ENCODE assay signal across 18 cellular contexts in genomic region chr17:75673487-75673886, GRCh38. TPM values are rescaled to one million over a fixed set of nuclear protein-coding genes. Genes with fewer than 3 reads are reported as not detected.
DNase-seq lines count a peak whose midpoint lies in the region; ATAC-seq and TF ChIP-seq lines count a peak whose summit lies in the region.
"Had no signal": no experiment of that assay in that cellular context is flagged by ENCODE, and none has a peak within 500 bp of the region (broad histone marks: within the 10 kb centered on the region; RNA-seq: fewer than 3 reads in every experiment).

No MANE protein-coding gene starts in this region.

- POLR2A ChIA-PET in PC-3 (lab: Charles Lee; ENCODE audit: unreplicated experiment) = no interaction called here
- POLR2A ChIA-PET in CD8-positive, alpha-beta T cell (lab: Charles Lee) = no interaction called here

- H3K36me3 ChIP-seq in PC-3 (ENCODE audit: low read depth, low read length) = peaks cover 70% of the 10 kb centered on the region
- peaks cover 36% of the 10 kb centered on the region for H3K36me3 ChIP-seq in CD8-positive, alpha-beta T cell (ENCODE audit: insufficient read depth, low read length)

- H3K36me3 Mint-ChIP-seq in activated CD8-positive, alpha-beta memory T cell treated with anti-CD3 and anti-CD28 coated beads, Interleukin-2, amount 10 ng/mL, durations not matched to agents 7 days and 5 days = peaks cover 32% of the 10 kb centered on the region
- peaks cover 19% of the 10 kb centered on the region for H3K36me3 Mint-ChIP-seq in endothelial cell (ENCODE audit: low read depth, unreplicated experiment)
- H3K36me3 Mint-ChIP-seq in type B pancreatic cell = peaks cover 7% of the 10 kb centered on the region
- peaks cover 70% of the 10 kb centered on the region for H3K36me3 Mint-ChIP-seq in CD8-positive, alpha-beta T cell

- peak overlapping the region; percentile 11 for H3K27ac Mint-ChIP-seq in activated CD8-positive, alpha-beta memory T cell treated with anti-CD3 and anti-CD28 coated beads, Interleukin-2, amount 10 ng/mL, durations not matched to agents 7 days and 5 days
- no peak overlapping the region for H3K27ac Mint-ChIP-seq in endothelial cell (ENCODE audit: unreplicated experiment)
- H3K27ac Mint-ChIP-seq in type B pancreatic cell = peak overlapping the region; percentile 46
- H3K27ac Mint-ChIP-seq in CD8-positive, alpha-beta T cell = no peak overlapping the region

- peaks cover 9% of the 10 kb centered on the region; the same call in 1 of the 2 replicates for H4K20me1 ChIP-seq in PC-3 (ENCODE audit: low read length)

- H3K9me3 Mint-ChIP-seq in activated CD8-positive, alpha-beta memory T cell treated with anti-CD3 and anti-CD28 coated beads, Interleukin-2, amount 10 ng/mL, durations not matched to agents 7 days and 5 days (ENCODE audit: low read depth) = no peaks in the 10 kb centered on the region
- no peaks in the 10 kb centered on the region for H3K9me3 Mint-ChIP-seq in endothelial cell (ENCODE audit: unreplicated experiment)
- no peaks in the 10 kb centered on the region for H3K9me3 Mint-ChIP-seq in type B pancreatic cell
- H3K9me3 Mint-ChIP-seq in CD8-positive, alpha-beta T cell = no peaks in the 10 kb centered on the region

- H3K27me3 Mint-ChIP-seq in activated CD8-positive, alpha-beta memory T cell treated with anti-CD3 and anti-CD28 coated beads, Interleukin-2, amount 10 ng/mL, durations not matched to agents 7 days and 5 days = no peaks in the 10 kb centered on the region
- H3K27me3 Mint-ChIP-seq in endothelial cell (ENCODE audit: unreplicated experiment) = no peaks in the 10 kb centered on the region
- H3K27me3 Mint-ChIP-seq in type B pancreatic cell = no peaks in the 10 kb centered on the region
- no peaks in the 10 kb centered on the region for H3K27me3 Mint-ChIP-seq in CD8-positive, alpha-beta T cell (ENCODE audit: low read depth)

- peaks cover 77% of the 10 kb centered on the region for H3K79me2 ChIP-seq in PC-3 (ENCODE audit: low read length)

- H2AFZ ChIP-seq in PC-3 (ENCODE audit: low read length) = no peak overlapping the region

- no peak overlapping the region for H3K4me3 Mint-ChIP-seq in activated CD8-positive, alpha-beta memory T cell treated with anti-CD3 and anti-CD28 coated beads, Interleukin-2, amount 10 ng/mL, durations not matched to agents 7 days and 5 days
- H3K4me3 Mint-ChIP-seq in endothelial cell (ENCODE audit: unreplicated experiment) = peak overlapping the region; percentile 47
- no peak overlapping the region for H3K4me3 Mint-ChIP-seq in type B pancreatic cell
- no peak overlapping the region for H3K4me3 Mint-ChIP-seq in CD8-positive, alpha-beta T cell

- BruUV-seq in PC-3 (replicated peaks; lab: Mats Ljungman, UMichigan) = no TSS peak

- peaks cover 8% of the 10 kb centered on the region for H3K4me1 ChIP-seq in PC-3 (ENCODE audit: insufficient read depth, low read length)
- H3K4me1 ChIP-seq in CD8-positive, alpha-beta T cell (ENCODE audit: insufficient read depth, low read length) = peaks cover 2% of the 10 kb centered on the region

- no peaks in the 10 kb centered on the region for H3K9me3 ChIP-seq in PC-3 (ENCODE audit: low read length)
- no peaks in the 10 kb centered on the region for H3K9me3 ChIP-seq in CD8-positive, alpha-beta T cell (ENCODE audit: low read length)
- H3K9me3 ChIP-seq: MG63, Peyer's patch had no signal

- peaks cover 18% of the 10 kb centered on the region for H3F3A ChIP-seq in PC-3 (ENCODE audit: low read length, unreplicated experiment)

- CTCF ChIA-PET in activated CD8-positive, alpha-beta memory T cell treated with anti-CD3 and anti-CD28 coated beads, Interleukin-2, amount 10 ng/mL, durations not matched to agents 7 days and 5 days (lab: Charles Lee) = interaction anchor here (0.8 to 26.3 kb wide), 6 partner anchors 15 to 75 kb away, joined by 3 to 428 read pairs (median 3); partner anchors contain the start of gene SMIM5
- CTCF ChIA-PET in PC-3 (lab: Charles Lee) = interaction anchor here (0.6 to 1.2 kb wide), 2 partner anchors 19 to 75 kb away, joined by 3 read pairs; no protein-coding TSS in a partner anchor
- CTCF ChIA-PET in CD8-positive, alpha-beta T cell (lab: Charles Lee) = interaction anchor here (2.0 to 8.1 kb wide), 4 partner anchors 13 to 76 kb away, joined by 8 to 145 read pairs (median 11); partner anchors contain the start of gene SMIM5

- DNase-seq in activated CD8-positive, alpha-beta memory T cell treated with anti-CD3 and anti-CD28 coated beads, Interleukin-2, amount 10 ng/mL, durations not matched to agents 7 days and 5 days = no peak
- DNase-seq in activated CD8-positive, alpha-beta memory T cell treated with anti-CD3 and anti-CD28 coated beads for 24 hours = no peak
- no peak for DNase-seq in PC-3
- DNase-seq in endothelial cell (ENCODE audit: low spot score) = no peak
- no peak for DNase-seq in type B pancreatic cell (ENCODE audit: extremely low spot score, unreplicated experiment)
- DNase-seq in CD8-positive, alpha-beta T cell = no peak
- DNase-seq in GDM1 (lab: John Stamatoyannopoulos, UW) = no peak
- DNase-seq: 8988T, C1 segment of cervical spinal cord, GOT3, MG63, NCI-H1092, NCI-H146, NCI-H2081, NCI-H748 treated with DMSO at 0.1 percent for 48 hours, Peyer's patch, SHP77 treated with DMSO at 0.1 percent for 48 hours had no signal

- H3K27ac ChIP-seq in PC-3 (ENCODE audit: low read length) = no peak overlapping the region
- no peak overlapping the region for H3K27ac ChIP-seq in CD8-positive, alpha-beta T cell (ENCODE audit: low read depth, low read length)
- H3K27ac ChIP-seq: Peyer's patch had no signal

- H3K4me3 ChIP-seq in PC-3 (ENCODE audit: low read length) = no peak overlapping the region
- no peak overlapping the region for H3K4me3 ChIP-seq in CD8-positive, alpha-beta T cell (ENCODE audit: low read depth, low read length)
- H3K4me3 ChIP-seq: MG63, Peyer's patch had no signal

- no peak overlapping the region for H3K4me2 ChIP-seq in PC-3 (ENCODE audit: low read length)

- no peak overlapping the region for H3K9ac ChIP-seq in PC-3 (ENCODE audit: low read length)

- H3K27me3 ChIP-seq in PC-3 (ENCODE audit: low read length) = no peaks in the 10 kb centered on the region
- no peaks in the 10 kb centered on the region for H3K27me3 ChIP-seq in CD8-positive, alpha-beta T cell (ENCODE audit: insufficient read depth, low read length)
- H3K27me3 ChIP-seq: MG63, Peyer's patch had no signal

- TF ChIP-seq CTCF in PC-3 (conservative IDR thresholded peaks at IDR 0.05; ENCODE audit: low read depth, low read length) (no peak), endothelial cell (IDR thresholded peaks at IDR 0.05; ENCODE audit: unreplicated experiment) (no peak), type B pancreatic cell (conservative IDR thresholded peaks at IDR 0.05) (no peak)
- TF ChIP-seq CTCF in CD8-positive, alpha-beta T cell (IDR thresholded peaks at IDR 0.05) = no peak

- intact Hi-C loops in PC-3 (cut with micrococcal nuclease) = no loop called here
- intact Hi-C loops in CD8-positive, alpha-beta T cell (cut with DNase I, micrococcal nuclease) = no loop called here

- ATAC-seq in activated CD8-positive, alpha-beta memory T cell treated with anti-CD3 and anti-CD28 coated beads, Interleukin-2, amount 10 ng/mL, durations not matched to agents 7 days and 5 days = no peak
- ATAC-seq in PC-3 (peak; percentile 31; the same call in 1 of the 2 replicates), HG03571 (IDR thresholded peaks at IDR 0.05; ENCODE audit: unreplicated experiment) (no peak)
- ATAC-seq in CD8-positive, alpha-beta T cell = no peak

- H3K4me1 Mint-ChIP-seq in activated CD8-positive, alpha-beta memory T cell treated with anti-CD3 and anti-CD28 coated beads, Interleukin-2, amount 10 ng/mL, durations not matched to agents 7 days and 5 days = peaks cover 25% of the 10 kb centered on the region
- H3K4me1 Mint-ChIP-seq in endothelial cell (ENCODE audit: unreplicated experiment) (peaks cover 3% of the 10 kb centered on the region), type B pancreatic cell (ENCODE audit: unreplicated experiment) (peaks cover 2% of the 10 kb centered on the region)
- peaks cover 18% of the 10 kb centered on the region for H3K4me1 Mint-ChIP-seq in CD8-positive, alpha-beta T cell (ENCODE audit: low read depth)

- no peaks in the 10 kb centered on the region for H3K9me2 ChIP-seq in PC-3 (replicated peaks; ENCODE audit: low read length)

RNA-seq across cellular contexts. Expression of gene SAP30BP, which starts 6.3 kb away (rescaled TPM):
- 100 to 1,000 TPM in 1 of 2 experiments, 10 to 100 TPM in 1; 100.0 to 106 TPM for total RNA-seq in activated CD8-positive, alpha-beta memory T cell treated with anti-CD3 and anti-CD28 coated beads, Interleukin-2, amount 10 ng/mL, durations not matched to agents 7 days and 5 days
- total RNA-seq in PC-3 (2014; rRNA removed) = 97.8 and 115 TPM in 2 replicates
- total RNA-seq in endothelial cell (ENCODE audit: unreplicated experiment) = 125 TPM
- total RNA-seq in type B pancreatic cell (ENCODE audit: low replicate concordance) = 88.1 and 89.3 TPM in 2 replicates
- total RNA-seq in CD8-positive, alpha-beta T cell = 100 to 1,000 TPM; 303 to 305 TPM

RNA-seq across cellular contexts. Expression of gene RECQL5, which starts 6.5 kb away (rescaled TPM):
- 10 to 100 TPM; 35.5 to 46.2 TPM for total RNA-seq in activated CD8-positive, alpha-beta memory T cell treated with anti-CD3 and anti-CD28 coated beads, Interleukin-2, amount 10 ng/mL, durations not matched to agents 7 days and 5 days
- total RNA-seq in PC-3 (2014; rRNA removed) (54.2 and 97.7 TPM in 2 replicates), endothelial cell (ENCODE audit: unreplicated experiment) (40.2 TPM), type B pancreatic cell (ENCODE audit: low replicate concordance) (64.7 and 90.4 TPM in 2 replicates)
- 10 to 100 TPM; 11.2 to 13.2 TPM for total RNA-seq in CD8-positive, alpha-beta T cell

RNA-seq across cellular contexts. Expression of gene SMIM5, which starts 40.3 kb away (rescaled TPM):
- total RNA-seq in activated CD8-positive, alpha-beta memory T cell treated with anti-CD3 and anti-CD28 coated beads, Interleukin-2, amount 10 ng/mL, durations not matched to agents 7 days and 5 days = under 1 TPM in 1 of 2 experiments, not detected in 1; 0.15 TPM
- total RNA-seq in PC-3 (2014; rRNA removed) (2.3 and 4.3 TPM in 2 replicates), endothelial cell (ENCODE audit: unreplicated experiment) (1.1 TPM), type B pancreatic cell (ENCODE audit: low replicate concordance) (9.3 and 17.7 TPM in 2 replicates)
- 1 to 10 TPM in 1 of 2 experiments, under 1 TPM in 1; 0.60 to 2.1 TPM for total RNA-seq in CD8-positive, alpha-beta T cell

RNA-seq across cellular contexts. Expression of gene ITGB4, which starts 47.8 kb away (rescaled TPM):
- total RNA-seq in activated CD8-positive, alpha-beta memory T cell treated with anti-CD3 and anti-CD28 coated beads, Interleukin-2, amount 10 ng/mL, durations not matched to agents 7 days and 5 days = 1 to 10 TPM; 1.0 to 1.1 TPM
- total RNA-seq in PC-3 (2014; rRNA removed) (273 and 362 TPM in 2 replicates), endothelial cell (ENCODE audit: unreplicated experiment) (0.54 TPM), type B pancreatic cell (ENCODE audit: low replicate concordance) (26.4 and 57.8 TPM in 2 replicates)
- 1 to 10 TPM; 1.2 to 2.3 TPM for total RNA-seq in CD8-positive, alpha-beta T cell

Comparison
In these comparisons a context has a peak if more than half of its experiments do, and no peak if none do; other contexts are left out.
1. H3K27ac Mint-ChIP-seq: peak in activated CD8-positive, alpha-beta memory T cell treated with anti-CD3 and anti-CD28 coated beads, Interleukin-2, amount 10 ng/mL, durations not matched to agents 7 days and 5 days (single experiment) and type B pancreatic cell (single experiment); none in endothelial cell (single experiment) and CD8-positive, alpha-beta T cell (single experiment).